In genomic region chr12:7934153-7934552, GRCh38 we compare ENCODE assay signal across 8 cellular contexts. TPM values are rescaled to one million over a fixed set of nuclear protein-coding genes. Genes with fewer than 3 reads are reported as not detected.
DNase-seq lines count a peak whose midpoint lies in the region; ATAC-seq and TF ChIP-seq lines count a peak whose summit lies in the region.

No MANE protein-coding gene starts in this region.

- no peak for ATAC-seq in HG03159 (IDR thresholded peaks at IDR 0.05; ENCODE audit: unreplicated experiment)
- ATAC-seq in GM19397 (IDR thresholded peaks at IDR 0.05; ENCODE audit: unreplicated experiment), result no peak

- H3K27ac ChIP-seq in HUES48 (ENCODE audit: low read depth, low read length), result peak overlapping the region; percentile 52
- peak overlapping the region in 1 of 2 donors; percentile 8 for H3K27ac ChIP-seq in esophagus (ENCODE audit: low read depth in 2 of 2, low read length in 1 of 2)
- peak overlapping the region; percentile 94 for H3K27ac ChIP-seq in osteoblast (ENCODE audit: low read depth, low read length)

- H3K9me3 ChIP-seq in HUES48 (ENCODE audit: control insufficient read depth, insufficient read depth, low read length) (no peaks in the 10 kb centered on the region), esophagus (ENCODE audit: control insufficient read depth in 2 of 2, insufficient read depth in 1 of 2, low read depth in 1 of 2, low read length in 1 of 2) (no peaks in the 10 kb centered on the region), osteoblast (ENCODE audit: low read depth, low read length) (no peaks in the 10 kb centered on the region)

- TF ChIP-seq CTCF in osteoblast (IDR thresholded peaks at IDR 0.05; ENCODE audit: extremely low read depth, low read depth, low read length), result no peak

- no peaks in the 10 kb centered on the region for H3K27me3 ChIP-seq in HUES48 (ENCODE audit: control insufficient read depth, insufficient read depth, low read length)
- H3K27me3 ChIP-seq in esophagus (ENCODE audit: control insufficient read depth in 1 of 2, insufficient read depth in 2 of 2, low read length in 2 of 2), result no peaks in the 10 kb centered on the region
- no peaks in the 10 kb centered on the region for H3K27me3 ChIP-seq in osteoblast (ENCODE audit: insufficient read depth, low read length)

- H3K4me2 ChIP-seq in osteoblast (ENCODE audit: insufficient read depth, low read length), result peak overlapping the region; percentile 97

- H2AFZ ChIP-seq in osteoblast (ENCODE audit: low read length), result no peak overlapping the region

- DNase-seq in CD1c-positive myeloid dendritic cell (ENCODE audit: extremely low spot score) (peak; percentile 59), osteoblast (ENCODE audit: insufficient read length, low spot score, missing footprints) (no peak), SW480 (ENCODE audit: low spot score) (no peak), OCI-M2 (lab: John Stamatoyannopoulos, UW; ENCODE audit: unreplicated experiment) (no peak)

- H3K4me1 ChIP-seq in HUES48 (ENCODE audit: control insufficient read depth, insufficient read depth, low read length) (peaks cover 18% of the 10 kb centered on the region), esophagus (ENCODE audit: control insufficient read depth in 2 of 2, insufficient read depth in 2 of 2, low read length in 1 of 2) (no peaks in the 10 kb centered on the region), osteoblast (ENCODE audit: insufficient read depth, low read length) (peaks cover 18% of the 10 kb centered on the region)

- WGBS in esophagus, 2 donors, result 49 to 53% methylated on average over 7 of the region's 7 CpGs

- H3K4me3 ChIP-seq in HUES48 (ENCODE audit: low read depth, low read length) (peak overlapping the region; percentile 100), esophagus (ENCODE audit: low read depth in 1 of 2, low read length in 2 of 2) (peak overlapping the region; percentile 29 to 57), osteoblast (ENCODE audit: insufficient read depth, low read length) (peak overlapping the region; percentile 87)

- peak overlapping the region; percentile 90; the same call in 1 of the 2 replicates for H3K9ac ChIP-seq in HUES48 (ENCODE audit: low read depth, low read length)

- peaks cover 57% of the 10 kb centered on the region for H3K79me2 ChIP-seq in osteoblast (ENCODE audit: insufficient read depth, low read length)

- H4K20me1 ChIP-seq in osteoblast (ENCODE audit: insufficient read depth, low read length), result peaks cover 36% of the 10 kb centered on the region

- H3K36me3 ChIP-seq in HUES48 (ENCODE audit: control insufficient read depth, insufficient read depth, low read length) (peaks cover 46% of the 10 kb centered on the region), esophagus (ENCODE audit: control insufficient read depth in 2 of 2, insufficient read depth in 2 of 2, low read length in 1 of 2) (peaks cover 0 to 3% of the 10 kb centered on the region in 2 donors), osteoblast (ENCODE audit: insufficient read depth, low read length) (peaks cover 46% of the 10 kb centered on the region)

RNA-seq across cellular contexts. Expression of gene SLC2A3, which starts 1.8 kb away (rescaled TPM):
- polyA plus RNA-seq in esophagus, result 1 to 10 TPM; 1.2 to 2.1 TPM
- total RNA-seq in osteoblast, result 117 and 143 TPM in 2 replicates

Comparison
In these comparisons a context has a peak if more than half of its experiments do, and no peak if none do; other contexts are left out.
1. H3K4me3 ChIP-seq: peak in every context shown above with its lines; median percentile 100 in HUES48; 87 in osteoblast; 43 in esophagus.